In genomic region chr20:137668-138131, GRCh38 we compare ENCODE assay signal across 9 cellular contexts. TPM values are rescaled to one million over a fixed set of nuclear protein-coding genes. Genes with fewer than 3 reads are reported as not detected.
A peak's percentile ranks its signal among the peaks of the same experiment; 100 is the strongest.
DNase-seq lines count a peak whose midpoint lies in the region; ATAC-seq and TF ChIP-seq lines count a peak whose summit lies in the region.
"Had no signal": no experiment of that assay in that cellular context is flagged by ENCODE, and none has a peak within 500 bp of the region (broad histone marks: within the 10 kb centered on the region; RNA-seq: fewer than 3 reads in every experiment).

No MANE protein-coding gene starts in this region.

- BruUV-seq in Panc1 (replicated peaks; lab: Mats Ljungman, UMichigan), result no TSS peak

- CTCF ChIA-PET in HEK293 (lab: Yijun Ruan, JAX) (interaction anchor here (0.6 to 2.2 kb wide), 11 partner anchors 8 to 618 kb away, joined by 3 to 14 read pairs (median 3); partner anchors contain the start of gene TRIB3), Panc1 (lab: Charles Lee) (no interaction called here), GM10248 (lab: Yijun Ruan, JAX) (interaction anchor here (0.8 to 1.5 kb wide), 3 partner anchors 8 to 12 kb away, joined by 3 to 5 read pairs (median 3); no protein-coding TSS in a partner anchor)

- ATAC-seq in Panc1, result no peak
- ATAC-seq in HG02870 (IDR thresholded peaks at IDR 0.05; ENCODE audit: unreplicated experiment), result no peak
- ATAC-seq in GM18517 (IDR thresholded peaks at IDR 0.05; ENCODE audit: unreplicated experiment), result no peak

- POLR2A ChIA-PET in HEK293 (lab: Yijun Ruan, JAX) (no interaction called here), Panc1 (lab: Charles Lee) (no interaction called here), GM10248 (lab: Yijun Ruan, JAX) (no interaction called here)

- H3K27me3 ChIP-seq in Panc1 (ENCODE audit: control insufficient read depth, insufficient read depth, low read length), result peaks cover 12% of the 10 kb centered on the region
- no peaks in the 10 kb centered on the region for H3K27me3 ChIP-seq in colonic mucosa

- TF ChIP-seq CTCF in HEK293 (tag by site-specific recombination; IDR thresholded peaks at IDR 0.05), result no peak
- TF ChIP-seq CTCF in Panc1 (IDR thresholded peaks at IDR 0.05), result peak; percentile 74
- TF ChIP-seq CTCF in fibroblast of villous mesenchyme (IDR thresholded peaks at IDR 0.05; ENCODE audit: insufficient read depth, low read depth, low read length), result peak; percentile 20
- TF ChIP-seq CTCF in GM10248 (IDR thresholded peaks at IDR 0.05; ENCODE audit: control extremely low read depth, extremely low read depth, low read depth, missing control alignments), result no peak
- TF ChIP-seq CTCF in colonic mucosa (IDR thresholded peaks at IDR 0.05), result no peak

- H3K4me1 ChIP-seq in HEK293 (ENCODE audit: control insufficient read depth, insufficient read depth, low read length) (no peaks in the 10 kb centered on the region), Panc1 (ENCODE audit: control insufficient read depth, insufficient read depth, low read length) (no peaks in the 10 kb centered on the region), colonic mucosa (no peaks in the 10 kb centered on the region)

- H3K4me3 ChIP-seq in HEK293 (ENCODE audit: low read depth, low read length), result no peak overlapping the region
- H3K4me3 ChIP-seq in Panc1 (ENCODE audit: low read depth in 2 of 2, low read length in 2 of 2), result no peak overlapping the region
- no peak overlapping the region for H3K4me3 ChIP-seq in fibroblast of villous mesenchyme (ENCODE audit: low read depth, low read length)
- no peak overlapping the region for H3K4me3 ChIP-seq in colonic mucosa

- H3K27ac ChIP-seq in HEK293 (ENCODE audit: extremely low read depth, low read depth, low read length), result no peak overlapping the region
- no peak overlapping the region for H3K27ac ChIP-seq in Panc1 (ENCODE audit: low read length)
- no peak overlapping the region for H3K27ac ChIP-seq in colonic mucosa

- no peaks in the 10 kb centered on the region for H3K9me3 ChIP-seq in HEK293 (ENCODE audit: control insufficient read depth, insufficient read depth, low read depth, low read length)
- no peaks in the 10 kb centered on the region for H3K9me3 ChIP-seq in Panc1 (ENCODE audit: control insufficient read depth, insufficient read depth, low read depth, low read length)
- H3K9me3 ChIP-seq in colonic mucosa, result no peaks in the 10 kb centered on the region

- H3K9ac ChIP-seq in colonic mucosa (ENCODE audit: low read depth in 2 of 2, low read length in 2 of 2), result no peak overlapping the region

- intact Hi-C loops in Panc1 (cut with micrococcal nuclease; ENCODE audit: unreplicated experiment) (no loop called here), colonic mucosa (cut with DNase I) (no loop called here)

- H3K36me3 ChIP-seq in HEK293 (ENCODE audit: control insufficient read depth in 2 of 2, insufficient read depth in 1 of 2, low read length in 2 of 2) (no peaks in the 10 kb centered on the region), Panc1 (ENCODE audit: control insufficient read depth, insufficient read depth, low read length) (no peaks in the 10 kb centered on the region; the same call in 1 of the 2 replicates), colonic mucosa (no peaks in the 10 kb centered on the region)

- DNase-seq in Caki2 (ENCODE audit: low read depth) (peak; percentile 40), Panc1 (ENCODE audit: low read depth, low spot score) (no peak), fibroblast of villous mesenchyme (ENCODE audit: low read depth) (no peak), GM10248 (ENCODE audit: extremely low spot score) (no peak), colonic mucosa (no peak)

- in situ Hi-C loops in Caki2 (cut with HindIII; ENCODE audit: low pct_unique_long_range_greater_than_20kb, low sequenced_read_pairs), result no loop called here
- in situ Hi-C loops in Panc1 (cut with HindIII; ENCODE audit: low pct_unique_long_range_greater_than_20kb, low sequenced_read_pairs), result no loop called here

TF ChIP-seq in HEK293, 187 proteins besides CTCF, POLR2A, EP300 and RAD21 (continues in another document):
- TF ChIP-seq PATZ1 (tag by site-specific recombination; IDR thresholded peaks at IDR 0.05), result no peak
- TF ChIP-seq ZSCAN5A (tag by site-specific recombination; IDR thresholded peaks at IDR 0.05), result peak; percentile 57; the same call in 1 of the 2 replicates
- TF ChIP-seq ZNF654 (tag by site-specific recombination; IDR thresholded peaks at IDR 0.05; ENCODE audit: low read depth), result peak; percentile 23; the same call in 1 of the 2 replicates
- 0 out of 2 replicates have a peak, but pooled peaks have one; percentile 44 for TF ChIP-seq TRIM28 (IDR thresholded peaks at IDR 0.05; ENCODE audit: borderline replicate concordance, low read length)
- no peak for TF ChIP-seq ZNF585B (tag by site-specific recombination; IDR thresholded peaks at IDR 0.05)
- 0 out of 2 replicates have a peak, but pooled peaks have one; percentile 20 for TF ChIP-seq SP7 (tag by site-specific recombination; IDR thresholded peaks at IDR 0.05)

RNA-seq across cellular contexts. Expression of gene DEFB126, which starts 4.7 kb away (rescaled TPM):
- total RNA-seq in Caki2 (2014; rRNA removed; shearing (Covaris generic); ENCODE audit: low replicate concordance), result not detected in 2 replicates
- not detected for total RNA-seq in Panc1 (2021; ENCODE audit: unreplicated experiment)
- not detected for polyA plus RNA-seq in Panc1 (2012; ENCODE audit: insufficient read length)
- total RNA-seq in fibroblast of villous mesenchyme, result not detected in 2 replicates
- not detected for total RNA-seq in colonic mucosa
- total RNA-seq: T-helper 1 cell treated with Interleukin-12 subunit alpha and Interleukin-12 subunit beta and Interleukin-4 antibody, amounts not matched to agents 30 ng/mL and 1 ng/mL, for 36 hours had no signal

RNA-seq across cellular contexts. Expression of gene DEFB127, which starts 19.6 kb away (rescaled TPM):
- not detected in 2 replicates for total RNA-seq in Caki2 (2014; rRNA removed; shearing (Covaris generic); ENCODE audit: low replicate concordance)
- total RNA-seq in Panc1 (2021; ENCODE audit: unreplicated experiment), result not detected
- polyA plus RNA-seq in Panc1 (2012; ENCODE audit: insufficient read length), result not detected
- total RNA-seq in fibroblast of villous mesenchyme, result not detected in 2 replicates
- not detected for total RNA-seq in colonic mucosa
- total RNA-seq: T-helper 1 cell treated with Interleukin-12 subunit alpha and Interleukin-12 subunit beta and Interleukin-4 antibody, amounts not matched to agents 30 ng/mL and 1 ng/mL, for 36 hours had no signal

RNA-seq across cellular contexts. Expression of gene DEFB125, which starts 50.2 kb away (rescaled TPM):
- total RNA-seq in Caki2 (2014; rRNA removed; shearing (Covaris generic); ENCODE audit: low replicate concordance), result not detected in 2 replicates
- total RNA-seq in Panc1 (2021; ENCODE audit: unreplicated experiment), result not detected
- not detected for polyA plus RNA-seq in Panc1 (2012; ENCODE audit: insufficient read length)
- total RNA-seq in fibroblast of villous mesenchyme, result not detected in 2 replicates
- not detected for total RNA-seq in colonic mucosa
- total RNA-seq: T-helper 1 cell treated with Interleukin-12 subunit alpha and Interleukin-12 subunit beta and Interleukin-4 antibody, amounts not matched to agents 30 ng/mL and 1 ng/mL, for 36 hours had no signal

RNA-seq across cellular contexts. Expression of gene DEFB128, which starts 51.8 kb away (rescaled TPM):
- total RNA-seq in Caki2 (2014; rRNA removed; shearing (Covaris generic); ENCODE audit: low replicate concordance), result not detected in 2 replicates
- not detected for total RNA-seq in Panc1 (2021; ENCODE audit: unreplicated experiment)
- not detected for polyA plus RNA-seq in Panc1 (2012; ENCODE audit: insufficient read length)
- total RNA-seq in fibroblast of villous mesenchyme, result not detected in 2 replicates
- total RNA-seq in colonic mucosa, result not detected
- total RNA-seq: T-helper 1 cell treated with Interleukin-12 subunit alpha and Interleukin-12 subunit beta and Interleukin-4 antibody, amounts not matched to agents 30 ng/mL and 1 ng/mL, for 36 hours had no signal

Comparison
In these comparisons a context has a peak if more than half of its experiments do, and no peak if none do; other contexts are left out.
1. CTCF ChIP-seq: peak in Panc1 (single experiment) and fibroblast of villous mesenchyme (single experiment); none in HEK293 (single experiment), GM10248 (single experiment) and colonic mucosa (single experiment).